ENCODE assay signal across 21 cellular contexts in the genomic region with DNA sequence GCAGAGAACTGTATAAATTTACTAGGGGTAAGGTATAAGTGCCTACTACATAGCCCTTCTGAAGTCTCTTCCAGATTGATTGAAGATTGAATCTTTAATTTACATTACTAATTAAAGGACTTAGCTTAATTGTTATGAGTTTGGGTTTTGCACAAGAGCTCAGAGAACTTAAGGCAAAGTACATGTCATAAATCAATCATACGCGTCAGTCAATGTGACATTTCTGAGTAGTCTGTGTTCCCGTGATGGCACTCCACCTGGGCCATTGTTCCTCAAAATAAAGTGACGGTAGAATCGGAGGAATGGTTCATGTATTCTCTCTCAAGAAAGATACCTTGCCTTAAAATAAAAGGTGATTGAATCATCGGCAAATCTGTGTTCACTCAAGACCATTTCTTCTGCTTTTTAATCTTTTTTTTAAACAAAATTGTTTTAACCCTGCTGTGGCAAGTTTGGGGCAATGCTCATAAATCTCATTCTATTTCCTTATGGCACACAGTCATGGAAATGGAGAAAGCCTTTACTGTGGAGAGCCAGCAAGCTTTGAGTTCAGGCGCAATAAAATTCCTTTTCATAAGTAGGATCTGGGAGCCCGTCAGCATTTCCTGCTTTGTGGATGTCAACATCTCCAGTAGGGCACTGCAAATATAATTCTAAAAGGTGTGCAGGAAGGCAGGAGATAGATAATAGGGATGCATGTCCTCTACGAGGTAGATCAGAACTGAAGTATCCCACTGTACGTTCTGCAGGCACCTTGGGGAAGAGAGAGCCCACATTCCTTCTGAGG.
"Had no signal": no experiment of that assay in that cellular context is flagged by ENCODE, and none has a peak within 500 bp of the region (broad histone marks: within the 10 kb centered on the region; RNA-seq: fewer than 3 reads in every experiment).

No MANE protein-coding gene starts in this region.

- H3K4me1 ChIP-seq: SJSA1 had no signal

- H3K36me3 ChIP-seq: SJSA1 had no signal

- H3K27ac ChIP-seq: SJSA1, SK-N-MC had no signal

- DNase-seq: Kasumi-1, KG1, MM.1S, NCI-H1092 treated with DMSO at 0.1 percent for 48 hours, NCI-H1436, NCI-H187, NCI-H2029, NCI-H2081 treated with DMSO at 0.1 percent for 48 hours, NCI-H2171, NCI-H226, NCI-H446, NCI-H510A, NCI-H524 treated with DMSO at 0.1 percent for 48 hours, NCI-H69, NCI-H774, Right ventricle myocardium superior, RPMI8226, SIG-M5 had no signal

- H3K9me3 ChIP-seq: SJSA1 had no signal

- H3K27me3 ChIP-seq: SJSA1 had no signal

- H3K4me3 ChIP-seq: SJSA1, SK-N-MC had no signal

- FAIRE-seq: RCC 7860 had no signal
